In the genomic region with DNA sequence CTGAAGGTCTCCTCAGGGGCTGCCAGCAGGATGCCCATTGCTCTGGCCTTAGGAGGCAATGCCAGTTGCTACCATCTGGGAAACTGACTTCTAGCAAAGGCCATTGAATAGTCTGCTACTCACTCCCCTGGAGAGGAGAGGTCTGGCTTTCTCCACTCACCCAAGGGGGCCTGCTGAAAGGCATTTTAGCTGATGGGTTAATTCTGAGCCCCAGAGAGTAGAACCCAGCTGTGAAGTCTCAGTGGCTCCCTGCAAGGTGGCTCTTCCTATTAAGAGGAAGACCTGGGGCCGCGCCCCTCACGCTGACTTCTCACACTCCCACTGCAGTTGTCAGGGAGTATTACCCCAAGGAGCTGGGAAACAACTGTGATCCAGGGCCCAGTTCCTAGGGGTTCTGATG, we compare ENCODE assay signal across 1 cellular context.
TF ChIP-seq lines count a peak whose summit lies in the region.

No MANE protein-coding gene starts in this region.

TF ChIP-seq in GM23338, 12 proteins besides CTCF, POLR2A, EP300 and RAD21 (continued from another document):
- TF ChIP-seq, protein P1, sequence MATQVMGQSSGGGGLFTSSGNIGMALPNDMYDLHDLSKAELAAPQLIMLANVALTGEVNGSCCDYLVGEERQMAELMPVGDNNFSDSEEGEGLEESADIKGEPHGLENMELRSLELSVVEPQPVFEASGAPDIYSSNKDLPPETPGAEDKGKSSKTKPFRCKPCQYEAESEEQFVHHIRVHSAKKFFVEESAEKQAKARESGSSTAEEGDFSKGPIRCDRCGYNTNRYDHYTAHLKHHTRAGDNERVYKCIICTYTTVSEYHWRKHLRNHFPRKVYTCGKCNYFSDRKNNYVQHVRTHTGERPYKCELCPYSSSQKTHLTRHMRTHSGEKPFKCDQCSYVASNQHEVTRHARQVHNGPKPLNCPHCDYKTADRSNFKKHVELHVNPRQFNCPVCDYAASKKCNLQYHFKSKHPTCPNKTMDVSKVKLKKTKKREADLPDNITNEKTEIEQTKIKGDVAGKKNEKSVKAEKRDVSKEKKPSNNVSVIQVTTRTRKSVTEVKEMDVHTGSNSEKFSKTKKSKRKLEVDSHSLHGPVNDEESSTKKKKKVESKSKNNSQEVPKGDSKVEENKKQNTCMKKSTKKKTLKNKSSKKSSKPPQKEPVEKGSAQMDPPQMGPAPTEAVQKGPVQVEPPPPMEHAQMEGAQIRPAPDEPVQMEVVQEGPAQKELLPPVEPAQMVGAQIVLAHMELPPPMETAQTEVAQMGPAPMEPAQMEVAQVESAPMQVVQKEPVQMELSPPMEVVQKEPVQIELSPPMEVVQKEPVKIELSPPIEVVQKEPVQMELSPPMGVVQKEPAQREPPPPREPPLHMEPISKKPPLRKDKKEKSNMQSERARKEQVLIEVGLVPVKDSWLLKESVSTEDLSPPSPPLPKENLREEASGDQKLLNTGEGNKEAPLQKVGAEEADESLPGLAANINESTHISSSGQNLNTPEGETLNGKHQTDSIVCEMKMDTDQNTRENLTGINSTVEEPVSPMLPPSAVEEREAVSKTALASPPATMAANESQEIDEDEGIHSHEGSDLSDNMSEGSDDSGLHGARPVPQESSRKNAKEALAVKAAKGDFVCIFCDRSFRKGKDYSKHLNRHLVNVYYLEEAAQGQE (IDR thresholded peaks at IDR 0.05; ENCODE audit: unreplicated experiment): no peak
- TF ChIP-seq ZNF331 (CRISPR knock-in tag; IDR thresholded peaks at IDR 0.05; ENCODE audit: low read depth): no peak
- no peak for TF ChIP-seq NANOG (IDR thresholded peaks at IDR 0.05; ENCODE audit: borderline replicate concordance)
- no peak for TF ChIP-seq EZH2 (IDR thresholded peaks at IDR 0.05; ENCODE audit: low read depth, unreplicated experiment)
- TF ChIP-seq, protein P2, sequence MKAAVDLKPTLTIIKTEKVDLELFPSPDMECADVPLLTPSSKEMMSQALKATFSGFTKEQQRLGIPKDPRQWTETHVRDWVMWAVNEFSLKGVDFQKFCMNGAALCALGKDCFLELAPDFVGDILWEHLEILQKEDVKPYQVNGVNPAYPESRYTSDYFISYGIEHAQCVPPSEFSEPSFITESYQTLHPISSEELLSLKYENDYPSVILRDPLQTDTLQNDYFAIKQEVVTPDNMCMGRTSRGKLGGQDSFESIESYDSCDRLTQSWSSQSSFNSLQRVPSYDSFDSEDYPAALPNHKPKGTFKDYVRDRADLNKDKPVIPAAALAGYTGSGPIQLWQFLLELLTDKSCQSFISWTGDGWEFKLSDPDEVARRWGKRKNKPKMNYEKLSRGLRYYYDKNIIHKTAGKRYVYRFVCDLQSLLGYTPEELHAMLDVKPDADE (IDR thresholded peaks at IDR 0.05): no peak
